Comparison of ENCODE assay signal across 20 cellular contexts in the genomic region with DNA sequence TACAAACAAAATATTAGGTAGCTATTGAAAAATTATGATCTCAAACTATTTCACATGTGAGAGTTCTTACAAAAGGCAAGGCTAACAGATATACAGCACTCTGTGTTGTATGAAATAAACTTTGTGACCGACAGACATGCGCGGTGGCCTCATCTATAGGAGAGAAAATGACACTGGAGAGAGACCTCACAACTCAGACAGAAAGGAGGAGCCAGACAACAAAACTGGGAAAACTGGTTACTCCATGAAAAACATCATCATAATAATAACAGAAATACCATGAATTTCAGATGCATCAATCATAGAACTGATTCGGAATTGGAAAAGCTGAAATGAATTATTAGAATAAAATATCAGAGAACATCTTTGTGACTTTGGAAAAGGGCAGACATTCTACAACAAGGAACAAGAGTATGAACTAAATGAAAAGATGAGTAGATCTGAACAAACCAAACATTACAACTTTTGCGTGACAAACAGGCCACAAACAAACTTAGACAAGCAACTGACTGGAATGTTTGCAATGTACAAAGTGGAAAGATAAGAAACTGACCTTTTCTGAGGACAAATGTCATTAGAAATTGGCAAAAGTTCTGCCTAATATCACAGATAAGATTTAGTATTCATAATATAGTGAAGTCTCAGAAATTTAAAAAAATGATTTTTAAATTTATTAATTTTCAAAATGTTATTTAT.
DNase-seq lines count a peak whose midpoint lies in the region; ATAC-seq and TF ChIP-seq lines count a peak whose summit lies in the region.
"Had no signal": no experiment of that assay in that cellular context is flagged by ENCODE, and none has a peak within 500 bp of the region (broad histone marks: within the 10 kb centered on the region; RNA-seq: fewer than 3 reads in every experiment).

No MANE protein-coding gene starts in this region.

- POLR2A ChIA-PET in SK-N-SH (lab: Yijun Ruan, JAX): no interaction called here

- H3K27me3 ChIP-seq in SK-N-SH (ENCODE audit: insufficient read depth): no peaks in the 10 kb centered on the region
- H3K27me3 ChIP-seq: body of pancreas, gastrocnemius medialis, neural progenitor cell had no signal

- peaks cover 34% of the 10 kb centered on the region for H3K79me2 ChIP-seq in SK-N-SH (ENCODE audit: insufficient read depth)

- H3F3A ChIP-seq in SK-N-SH (replicated peaks; ENCODE audit: insufficient read depth): peaks cover 16% of the 10 kb centered on the region

- H3K9me2 ChIP-seq in SK-N-SH: no peaks in the 10 kb centered on the region

- no peaks in the 10 kb centered on the region for H3K27me3 Mint-ChIP-seq in nephron (ENCODE audit: low read depth)
- H3K27me3 Mint-ChIP-seq: dendritic cell treated with granulocyte-macrophage colony-stimulating factor and Interleukin-4, amounts not matched to agents 40 ng/mL and 50 ng/mL, for 4 days had no signal

- peaks cover 18% of the 10 kb centered on the region; the same call in 1 of the 2 replicates for H4K20me1 ChIP-seq in SK-N-SH (ENCODE audit: insufficient read depth)

- peaks cover 33% of the 10 kb centered on the region for H3K4me1 Mint-ChIP-seq in nephron
- H3K4me1 Mint-ChIP-seq: activated naive CD8-positive, alpha-beta T cell treated with anti-CD3 and anti-CD28 coated beads for 36 hours had no signal

- H3K4me3 Mint-ChIP-seq in nephron: no peak overlapping the region
- H3K4me3 Mint-ChIP-seq: activated naive CD8-positive, alpha-beta T cell treated with anti-CD3 and anti-CD28 coated beads for 36 hours; dendritic cell treated with granulocyte-macrophage colony-stimulating factor and Interleukin-4, amounts not matched to agents 40 ng/mL and 50 ng/mL, for 4 days; neural progenitor cell had no signal

- 82% methylated on average over 5 of the region's 5 CpGs for WGBS in SK-N-SH (ENCODE audit: low lambda C conversion rate)

- TF ChIP-seq CTCF in SK-N-SH (IDR thresholded peaks at IDR 0.05) (no peak), epithelial cell of esophagus (IDR thresholded peaks at IDR 0.05; ENCODE audit: insufficient read depth, low read depth, low read length, missing control alignments) (no peak), nephron (IDR thresholded peaks at IDR 0.05; ENCODE audit: unreplicated experiment in 3 of 3) (no peak)

- peaks cover 11 to 22% of the 10 kb centered on the region in 2 experiments; a peak in 2 of 4 replicates for H3K4me1 ChIP-seq in SK-N-SH (ENCODE audit: control insufficient read depth in 1 of 2, insufficient read depth in 2 of 2, low read depth in 1 of 2, low read length in 1 of 2)

- no peaks in the 10 kb centered on the region for H3K9me3 Mint-ChIP-seq in nephron
- H3K9me3 Mint-ChIP-seq: activated naive CD8-positive, alpha-beta T cell treated with anti-CD3 and anti-CD28 coated beads for 36 hours had no signal

- H3K27ac ChIP-seq in SK-N-SH (ENCODE audit: low read depth in 2 of 2, low read length in 1 of 2): peak overlapping the region; percentile 11 to 44; a peak in 2 of 4 replicates
- H3K27ac ChIP-seq: C4-2B, epithelial cell of prostate, neural progenitor cell, thoracic aorta had no signal

- H3K9ac ChIP-seq in SK-N-SH: no peak overlapping the region
- H3K9ac ChIP-seq: neural progenitor cell had no signal

- DNase-seq in SK-N-SH (no peak), epithelial cell of esophagus (ENCODE audit: low read depth) (peak; percentile 33), NCI-H82 treated with DMSO at 0.1 percent for 48 hours (lab: John Stamatoyannopoulos, UW; ENCODE audit: unreplicated experiment) (no peak)
- DNase-seq: activated CD4-positive, CD25-positive, alpha-beta regulatory T cell treated with anti-CD3 and anti-CD28 coated beads, Interleukin-2, amount 50 U/mL, for 72 hours; activated naive CD8-positive, alpha-beta T cell treated with anti-CD3 and anti-CD28 coated beads for 36 hours; gastrocnemius medialis; H7; left cardiac atrium; T-helper 9 cell had no signal

- peaks cover 25% of the 10 kb centered on the region for H3K36me3 Mint-ChIP-seq in nephron (ENCODE audit: low read depth)
- H3K36me3 Mint-ChIP-seq: activated naive CD8-positive, alpha-beta T cell treated with anti-CD3 and anti-CD28 coated beads for 36 hours had no signal

- H3K9me3 ChIP-seq in SK-N-SH: no peaks in the 10 kb centered on the region
- H3K9me3 ChIP-seq: body of pancreas, gastrocnemius medialis, thoracic aorta had no signal

- no peak overlapping the region for H3K4me3 ChIP-seq in SK-N-SH (ENCODE audit: low read depth in 2 of 2, low read length in 1 of 2)
- H3K4me3 ChIP-seq in epithelial cell of esophagus (ENCODE audit: low read length): no peak overlapping the region
- H3K4me3 ChIP-seq: body of pancreas, gastrocnemius medialis, neural progenitor cell, thoracic aorta had no signal

- peaks cover 2 to 36% of the 10 kb centered on the region in 2 experiments for H3K36me3 ChIP-seq in SK-N-SH (replicated peaks in 1 of 2; ENCODE audit: control insufficient read depth in 1 of 2, insufficient read depth in 2 of 2, low read length in 1 of 2)
- H3K36me3 ChIP-seq: gastrocnemius medialis, neural progenitor cell, thoracic aorta had no signal

- no peak overlapping the region for H2AFZ ChIP-seq in SK-N-SH (ENCODE audit: low read depth)
- H2AFZ ChIP-seq: neural progenitor cell had no signal

- CTCF ChIA-PET in SK-N-SH (lab: Yijun Ruan, JAX): interaction anchor here (1.0 to 1.7 kb wide), 3 partner anchors 14 to 307 kb away, joined by 3 to 9 read pairs (median 4); no protein-coding TSS in a partner anchor

- peak overlapping the region; percentile 43 to 74 (median 67) for H3K27ac Mint-ChIP-seq in nephron
- H3K27ac Mint-ChIP-seq: activated naive CD8-positive, alpha-beta T cell treated with anti-CD3 and anti-CD28 coated beads for 36 hours; dendritic cell treated with granulocyte-macrophage colony-stimulating factor and Interleukin-4, amounts not matched to agents 40 ng/mL and 50 ng/mL, for 4 days; neural progenitor cell had no signal

- H3K4me2 ChIP-seq in SK-N-SH: no peak overlapping the region
- H3K4me2 ChIP-seq: neural progenitor cell had no signal

- no peak for TF ChIP-seq EP300 in SK-N-SH (IDR thresholded peaks at IDR 0.05; ENCODE audit: borderline replicate concordance in 1 of 2, low read depth in 1 of 2, low read length in 1 of 2)

- TF ChIP-seq RAD21 in SK-N-SH (IDR thresholded peaks at IDR 0.05; ENCODE audit: low read length): no peak

- ATAC-seq in SK-N-SH treated with all-trans-retinoic acid at 6 μM for 48 hours (no peak), GM18520 (IDR thresholded peaks at IDR 0.05; ENCODE audit: unreplicated experiment) (no peak), GM21723 (IDR thresholded peaks at IDR 0.05; ENCODE audit: unreplicated experiment) (no peak), GM18517 (IDR thresholded peaks at IDR 0.05; ENCODE audit: unreplicated experiment) (no peak)
- ATAC-seq: left cardiac atrium had no signal

TF ChIP-seq in SK-N-SH, 30 proteins besides CTCF, POLR2A, EP300 and RAD21 (continues in another document):
- TF ChIP-seq NRF1 (IDR thresholded peaks at IDR 0.05; ENCODE audit: low read depth, low read length) (no peak), EZH2phosphoT487 (IDR thresholded peaks at IDR 0.05; ENCODE audit: borderline replicate concordance, low read depth) (no peak), SIN3A (IDR thresholded peaks at IDR 0.05; ENCODE audit: borderline replicate concordance, low read depth, low read length) (no peak), GABPA (IDR thresholded peaks at IDR 0.05; ENCODE audit: low read depth) (no peak)

TF ChIP-seq in SK-N-SH treated with all-trans-retinoic acid at 6 μM for 48 hours, 23 proteins besides CTCF, POLR2A, EP300 and RAD21 (continues in another document):
- TF ChIP-seq GLIS3 (CRISPR knock-in tag; IDR thresholded peaks at IDR 0.05) (no peak), TSHZ2 (CRISPR knock-in tag; IDR thresholded peaks at IDR 0.05) (no peak), TCF4 (CRISPR knock-in tag; IDR thresholded peaks at IDR 0.05; ENCODE audit: borderline replicate concordance) (no peak), ZNF565 (CRISPR knock-in tag; conservative IDR thresholded peaks at IDR 0.05; ENCODE audit: low read depth) (no peak), CREB5 (CRISPR knock-in tag; IDR thresholded peaks at IDR 0.05; ENCODE audit: low read depth) (no peak)
